ENCODE assay signal across 18 cellular contexts in the genomic region with DNA sequence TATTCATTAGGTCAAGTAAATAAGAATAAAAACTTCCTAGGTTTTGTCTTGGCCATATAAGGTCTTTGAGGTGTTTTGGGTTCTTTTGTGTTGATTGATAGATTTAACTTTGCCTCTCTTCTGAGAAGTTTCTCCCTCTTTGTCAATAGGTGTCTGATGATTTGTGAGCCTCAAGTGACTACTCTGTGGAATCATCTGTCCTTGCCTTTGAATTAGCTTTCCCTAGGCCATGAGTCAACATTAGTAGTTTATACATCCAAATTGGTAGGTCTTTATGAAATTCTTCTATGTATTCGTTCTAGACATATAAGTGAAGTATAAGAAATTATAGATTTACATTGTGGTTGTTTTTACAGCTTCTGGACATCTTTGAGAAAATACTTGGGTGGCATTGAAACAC.
"Had no signal": no experiment of that assay in that cellular context is flagged by ENCODE, and none has a peak within 500 bp of the region (broad histone marks: within the 10 kb centered on the region; RNA-seq: fewer than 3 reads in every experiment).

No MANE protein-coding gene starts in this region.

- H3K27me3 Mint-ChIP-seq: progenitor cell of endocrine pancreas had no signal

- H3K4me1 ChIP-seq: colonic mucosa, pancreas, stomach, transverse colon had no signal

- H3K36me3 ChIP-seq: colonic mucosa, pancreas, stomach, thoracic aorta, transverse colon had no signal

- H3K4me1 Mint-ChIP-seq: naive thymus-derived CD8-positive, alpha-beta T cell had no signal

- DNase-seq: colonic mucosa; dermis blood vessel endothelial cell; left colon; mesendoderm; naive thymus-derived CD8-positive, alpha-beta T cell; nucleus accumbens; pancreas; right cardiac atrium; small intestine; stimulated activated CD4-positive, alpha-beta T cell treated with anti-CD3 and anti-CD28 coated beads, Interleukin-12 subunit alpha, Interleukin-12 subunit beta, amount 100 ng/mL, for 4 hours; stimulated activated naive CD4-positive, alpha-beta T cell; stomach; substantia nigra; transverse colon had no signal

- H3K36me3 Mint-ChIP-seq: naive thymus-derived CD8-positive, alpha-beta T cell had no signal

- H3K4me3 Mint-ChIP-seq: naive thymus-derived CD8-positive, alpha-beta T cell; neural crest cell had no signal

- H3K4me3 ChIP-seq: colonic mucosa, pancreas, stomach, thoracic aorta, transverse colon had no signal

- H3K9me3 ChIP-seq: colonic mucosa, pancreas, stomach, thoracic aorta, transverse colon had no signal

- H3K27ac Mint-ChIP-seq: naive thymus-derived CD8-positive, alpha-beta T cell; progenitor cell of endocrine pancreas had no signal

- H3K27ac ChIP-seq: colonic mucosa, pancreas, stomach, thoracic aorta, transverse colon had no signal

- H3K27me3 ChIP-seq: colonic mucosa, pancreas, stomach, transverse colon had no signal

- ATAC-seq: esophagus mucosa; left colon; naive thymus-derived CD8-positive, alpha-beta T cell; pancreas; right cardiac atrium had no signal
